In genomic region chr10:59383908-59384307, GRCh38 we compare ENCODE assay signal across 18 cellular contexts. TPM values are rescaled to one million over a fixed set of nuclear protein-coding genes. Genes with fewer than 3 reads are reported as not detected.
DNase-seq lines count a peak whose midpoint lies in the region; ATAC-seq, FAIRE-seq and TF ChIP-seq lines count a peak whose summit lies in the region.
"Had no signal": no experiment of that assay in that cellular context is flagged by ENCODE, and none has a peak within 500 bp of the region (broad histone marks: within the 10 kb centered on the region; RNA-seq: fewer than 3 reads in every experiment).

No MANE protein-coding gene starts in this region.

- H3K9me3 ChIP-seq in heart right ventricle = peaks cover 0 to 8% (median 0%) of the 10 kb centered on the region in 11 donors
- H3K9me3 ChIP-seq in gastroesophageal sphincter = no peaks in the 10 kb centered on the region
- H3K9me3 ChIP-seq in parathyroid adenoma (ENCODE audit: control insufficient read depth, low read length) = no peaks in the 10 kb centered on the region
- no peaks in the 10 kb centered on the region for H3K9me3 ChIP-seq in transverse colon
- H3K9me3 ChIP-seq: BE2C had no signal

- ATAC-seq in heart right ventricle = no peak
- ATAC-seq in Right ventricle myocardium superior (ENCODE audit: poor library complexity) = no peak
- ATAC-seq in gastroesophageal sphincter = no peak
- ATAC-seq in GM19467 (IDR thresholded peaks at IDR 0.05; ENCODE audit: unreplicated experiment) = no peak
- ATAC-seq: Panc1 had no signal

- TF ChIP-seq CTCF in heart right ventricle (IDR thresholded peaks at IDR 0.05) (no peak), gastroesophageal sphincter (IDR thresholded peaks at IDR 0.05) (no peak), parathyroid adenoma (IDR thresholded peaks at IDR 0.05) (no peak), transverse colon (IDR thresholded peaks at IDR 0.05) (no peak)

- FAIRE-seq in GM12892 (lab: Jason Lieb, UNC) = no peak

- no peak overlapping the region for H3K9ac ChIP-seq in parathyroid adenoma

- in situ Hi-C loops in transverse colon (cut with MboI; ENCODE audit: low pct_ligation_motif_present in 1 of 4, low pct_unique_long_range_greater_than_20kb in 1 of 4, low sequenced_read_pairs in 3 of 4) = no loop called here

- no peak for DNase-seq in heart right ventricle
- no peak for DNase-seq in Right ventricle myocardium superior
- no peak for DNase-seq in transverse colon
- DNase-seq in HuH-7 (ENCODE audit: low spot score) = no peak
- no peak for DNase-seq in GM12892 (ENCODE audit: insufficient read length)
- DNase-seq: 8988T; BE2C; CD4-positive, alpha-beta T cell; H9; NCI-H1105 treated with DMSO at 0.1 percent for 48 hours; NCI-H1694 treated with DMSO at 0.1 percent for 48 hours; NCI-H226; NCI-H524 treated with DMSO at 0.1 percent for 48 hours had no signal

- 87 to 89% methylated on average over 3 of the region's 3 CpGs for WGBS in heart right ventricle, 2 donors
- WGBS in gastroesophageal sphincter (ENCODE audit: low coverage in 1 of 2), 2 donors = 80 to 90% methylated on average over 3 of the region's 3 CpGs
- WGBS in transverse colon (ENCODE audit: low coverage in 1 of 2), 2 donors = 30 to 53% methylated on average over 3 of the region's 3 CpGs

- TF ChIP-seq POLR2A in gastroesophageal sphincter (IDR thresholded peaks at IDR 0.05) = no peak
- TF ChIP-seq POLR2A in transverse colon (IDR thresholded peaks at IDR 0.05) = no peak
- TF ChIP-seq POLR2A in GM12892 (IDR thresholded peaks at IDR 0.05; ENCODE audit: low read depth, low read length) = no peak

- no peaks in the 10 kb centered on the region for H3K79me2 ChIP-seq in parathyroid adenoma

- H3K27ac ChIP-seq in heart right ventricle (peak overlapping the region in 9 of 10 donors; percentile 34 to 87 (median 74)), gastroesophageal sphincter (peak overlapping the region in 3 of 4 donors; percentile 51 to 67 (median 59)), parathyroid adenoma (peak overlapping the region; percentile 21), transverse colon (peak overlapping the region in 3 of 4 donors; percentile 4 to 54 (median 48))

- H2AFZ ChIP-seq in parathyroid adenoma = no peak overlapping the region

- intact Hi-C loops in heart right ventricle (cut with DNase I) = no loop called here
- intact Hi-C loops in Right ventricle myocardium superior (cut with DNase I) = no loop called here
- intact Hi-C loops in transverse colon (cut with DNase I; ENCODE audit: low total_unique reads) = no loop called here

- H3K4me2 ChIP-seq in parathyroid adenoma (ENCODE audit: low read length) = no peak overlapping the region

- H3K4me1 ChIP-seq in heart right ventricle (peaks cover 0 to 28% (median 0%) of the 10 kb centered on the region in 9 donors), gastroesophageal sphincter (peaks cover 0 to 26% (median 6%) of the 10 kb centered on the region in 3 donors), parathyroid adenoma (no peaks in the 10 kb centered on the region), transverse colon (no peaks in the 10 kb centered on the region)
- H3K4me1 ChIP-seq: BE2C had no signal

- no peak for TF ChIP-seq EP300 in gastroesophageal sphincter (IDR thresholded peaks at IDR 0.05)
- no peak for TF ChIP-seq EP300 in transverse colon (IDR thresholded peaks at IDR 0.05; ENCODE audit: low read depth)

- H3K4me3 ChIP-seq in heart right ventricle (no peak overlapping the region), gastroesophageal sphincter (no peak overlapping the region), parathyroid adenoma (ENCODE audit: low read depth, low read length) (no peak overlapping the region), transverse colon (no peak overlapping the region)

- H3K36me3 ChIP-seq in heart right ventricle (no peaks in the 10 kb centered on the region), gastroesophageal sphincter (no peaks in the 10 kb centered on the region), parathyroid adenoma (ENCODE audit: control insufficient read depth, insufficient read depth, low read length) (no peaks in the 10 kb centered on the region), transverse colon (no peaks in the 10 kb centered on the region)
- H3K36me3 ChIP-seq: BE2C had no signal

- H3K27me3 ChIP-seq in heart right ventricle (no peaks in the 10 kb centered on the region), gastroesophageal sphincter (no peaks in the 10 kb centered on the region), parathyroid adenoma (ENCODE audit: control insufficient read depth, insufficient read depth, low read length) (no peaks in the 10 kb centered on the region), transverse colon (no peaks in the 10 kb centered on the region)
- H3K27me3 ChIP-seq: BE2C had no signal

RNA-seq across cellular contexts. Expression of gene FAM13C, which starts 21.6 kb away (rescaled TPM):
- total RNA-seq in heart right ventricle = 10 to 100 TPM in 1 of 10 donors, 1 to 10 TPM in 9; 2.9 to 14.6 (median 7.7) TPM
- polyA plus RNA-seq in heart right ventricle = 1 to 10 TPM; 1.5 to 3.8 TPM
- total RNA-seq in Right ventricle myocardium superior = 5.9 TPM
- 10 to 100 TPM; 26.9 to 79.9 (median 45.5) TPM for total RNA-seq in gastroesophageal sphincter
- 1 to 10 TPM; 5.6 to 9.7 (median 6.1) TPM for total RNA-seq in transverse colon
- polyA plus RNA-seq in GM12892 (2012; ENCODE audit: missing spikeins) = not detected
- total RNA-seq: CD4-positive, alpha-beta T cell; HT-29 had no signal

Comparison
In these comparisons a context has a peak if more than half of its experiments do, and no peak if none do; other contexts are left out.
1. H3K27ac ChIP-seq: peak in every context shown above with its lines; median percentile 74 in heart right ventricle; 59 in gastroesophageal sphincter; 48 in transverse colon; 21 in parathyroid adenoma.